In genomic region chr1:241600496-241600901, GRCh38 we compare ENCODE assay signal across 10 cellular contexts. TPM values are rescaled to one million over a fixed set of nuclear protein-coding genes. Genes with fewer than 3 reads are reported as not detected.
DNase-seq lines count a peak whose midpoint lies in the region; ATAC-seq lines count a peak whose summit lies in the region.
"Had no signal": no experiment of that assay in that cellular context is flagged by ENCODE, and none has a peak within 500 bp of the region (broad histone marks: within the 10 kb centered on the region; RNA-seq: fewer than 3 reads in every experiment).

No MANE protein-coding gene starts in this region.

- DNase-seq in kidney glomerular epithelial cell (lab: John Stamatoyannopoulos, UW) (peak; percentile 93), NCI-H510A (lab: John Stamatoyannopoulos, UW) (no peak), SK-N-DZ (ENCODE audit: low spot score) (no peak), NCI-H1092 (lab: John Stamatoyannopoulos, UW) (no peak), amygdala (lab: John Stamatoyannopoulos, UW) (no peak)
- DNase-seq: midbrain, T-helper 2 cell had no signal

- ATAC-seq in GM18517 (IDR thresholded peaks at IDR 0.05; ENCODE audit: unreplicated experiment) (peak; percentile 93), GM21786 (IDR thresholded peaks at IDR 0.05; ENCODE audit: unreplicated experiment) (peak; percentile 85), HG03565 (IDR thresholded peaks at IDR 0.05; ENCODE audit: unreplicated experiment) (peak; percentile 87)

RNA-seq across cellular contexts. Expression of gene CHML, which starts 39.7 kb away (rescaled TPM):
- polyA plus RNA-seq in SK-N-DZ (2014; cell fraction: cytosol; rRNA removed) = 35.4 and 36.5 TPM in 2 replicates
- polyA plus RNA-seq in SK-N-DZ (2014; cell fraction: nucleus; rRNA removed) = 31.4 and 34.0 TPM in 2 replicates

RNA-seq across cellular contexts. Expression of gene OPN3, which starts 39.7 kb away (rescaled TPM):
- 6.1 and 8.0 TPM in 2 replicates for polyA plus RNA-seq in SK-N-DZ (2014; cell fraction: cytosol; rRNA removed)
- 4.5 and 12.2 TPM in 2 replicates for polyA plus RNA-seq in SK-N-DZ (2014; cell fraction: nucleus; rRNA removed)

RNA-seq across cellular contexts. Expression of gene WDR64, which starts 51.6 kb away (rescaled TPM):
- not detected in 2 replicates for polyA plus RNA-seq in SK-N-DZ (2014; cell fraction: cytosol; rRNA removed)
- polyA plus RNA-seq in SK-N-DZ (2014; cell fraction: nucleus; rRNA removed) = not detected in 2 replicates
